Comparison of ENCODE assay signal across 34 cellular contexts in genomic region chr18:21513741-21514140, GRCh38.
"Had no signal": no experiment of that assay in that cellular context is flagged by ENCODE, and none has a peak within 500 bp of the region (broad histone marks: within the 10 kb centered on the region; RNA-seq: fewer than 3 reads in every experiment).

No MANE protein-coding gene starts in this region.

- FAIRE-seq: colon, islet of Langerhans, small intestine, TTC549 had no signal

- H3K9me3 Mint-ChIP-seq: activated CD4-positive, alpha-beta memory T cell treated with anti-CD3 and anti-CD28 coated beads, Interleukin-2, amount 10 ng/mL, durations not matched to agents 7 days and 5 days; activated naive CD4-positive, alpha-beta T cell treated with anti-CD3 and anti-CD28 coated beads, Interleukin-2, amount 10 ng/mL, durations not matched to agents 7 days and 5 days; central memory CD8-positive, alpha-beta T cell; T-helper 2 cell treated with Interferon-gamma antibody and Interleukin-4, amounts not matched to agents 5 μg/mL and 100 μg/mL, for 36 hours had no signal

- ATAC-seq: gastrocnemius medialis; stimulated activated memory B cell treated with anti-CD40 and anti-IgM and Interleukin-4, amounts not matched to agents 10 μg/mL and 1 μg/mL and 100 μg/mL, for 72 hours; stimulated activated naive CD8-positive, alpha-beta T cell treated with anti-CD3 and anti-CD28 coated beads, Interleukin-15, amount 100 ng/mL, for 72 hours had no signal

- H3K27ac ChIP-seq: gastrocnemius medialis, left ventricle myocardium inferior, ovary, prostate gland, sigmoid colon, upper lobe of right lung, WERI-Rb-1 had no signal

- H3K27me3 Mint-ChIP-seq: activated CD4-positive, alpha-beta memory T cell treated with anti-CD3 and anti-CD28 coated beads, Interleukin-2, amount 10 ng/mL, durations not matched to agents 7 days and 5 days; activated CD4-positive, alpha-beta T cell treated with anti-CD3 and anti-CD28 coated beads, Interleukin-2, amount 10 ng/mL, durations not matched to agents 7 days and 5 days; activated naive CD4-positive, alpha-beta T cell treated with anti-CD3 and anti-CD28 coated beads, Interleukin-2, amount 10 ng/mL, durations not matched to agents 7 days and 5 days; activated naive CD8-positive, alpha-beta T cell treated with anti-CD3 and anti-CD28 coated beads, Interleukin-2, amount 10 ng/mL, durations not matched to agents 7 days and 5 days; activated T-cell treated with anti-CD3 and anti-CD28 coated beads, Interleukin-2, amount 50 U/mL, for 24 hours; central memory CD8-positive, alpha-beta T cell; naive B cell; stimulated activated memory B cell treated with anti-CD40 and anti-IgM and Interleukin-4, amounts not matched to agents 10 μg/mL and 1 μg/mL and 100 μg/mL, for 72 hours; stimulated activated naive CD8-positive, alpha-beta T cell treated with anti-CD3 and anti-CD28 coated beads, Interleukin-15, amount 100 ng/mL, for 72 hours had no signal

- H3K4me1 ChIP-seq: gastrocnemius medialis, left ventricle myocardium inferior, prostate gland, sigmoid colon, upper lobe of right lung had no signal

- H3K9me3 ChIP-seq: gastrocnemius medialis, left ventricle myocardium inferior, ovary, prostate gland, sigmoid colon, upper lobe of right lung had no signal

- H3K36me3 ChIP-seq: ovary, prostate gland, WERI-Rb-1 had no signal

- H3K4me3 Mint-ChIP-seq: activated CD4-positive, alpha-beta memory T cell treated with anti-CD3 and anti-CD28 coated beads, Interleukin-2, amount 10 ng/mL, durations not matched to agents 7 days and 5 days; activated CD4-positive, alpha-beta T cell treated with anti-CD3 and anti-CD28 coated beads, Interleukin-2, amount 10 ng/mL, durations not matched to agents 7 days and 5 days; activated naive CD4-positive, alpha-beta T cell treated with anti-CD3 and anti-CD28 coated beads, Interleukin-2, amount 10 ng/mL, durations not matched to agents 7 days and 5 days; activated naive CD8-positive, alpha-beta T cell treated with anti-CD3 and anti-CD28 coated beads, Interleukin-2, amount 10 ng/mL, durations not matched to agents 7 days and 5 days; activated T-cell treated with anti-CD3 and anti-CD28 coated beads, Interleukin-2, amount 50 U/mL, for 24 hours; central memory CD8-positive, alpha-beta T cell; naive B cell; stimulated activated memory B cell treated with anti-CD40 and anti-IgM and Interleukin-4, amounts not matched to agents 10 μg/mL and 1 μg/mL and 100 μg/mL, for 72 hours; stimulated activated naive CD8-positive, alpha-beta T cell treated with anti-CD3 and anti-CD28 coated beads, Interleukin-15, amount 100 ng/mL, for 72 hours; T-helper 2 cell treated with Interferon-gamma antibody and Interleukin-4, amounts not matched to agents 5 μg/mL and 100 μg/mL, for 36 hours had no signal

- H3K27ac Mint-ChIP-seq: activated CD4-positive, alpha-beta memory T cell treated with anti-CD3 and anti-CD28 coated beads, Interleukin-2, amount 10 ng/mL, durations not matched to agents 7 days and 5 days; activated CD4-positive, alpha-beta T cell treated with anti-CD3 and anti-CD28 coated beads, Interleukin-2, amount 10 ng/mL, durations not matched to agents 7 days and 5 days; activated naive CD4-positive, alpha-beta T cell treated with anti-CD3 and anti-CD28 coated beads, Interleukin-2, amount 10 ng/mL, durations not matched to agents 7 days and 5 days; activated naive CD8-positive, alpha-beta T cell treated with anti-CD3 and anti-CD28 coated beads, Interleukin-2, amount 10 ng/mL, durations not matched to agents 7 days and 5 days; activated T-cell treated with anti-CD3 and anti-CD28 coated beads, Interleukin-2, amount 50 U/mL, for 24 hours; stimulated activated memory B cell treated with anti-CD40 and anti-IgM and Interleukin-4, amounts not matched to agents 10 μg/mL and 1 μg/mL and 100 μg/mL, for 72 hours; stimulated activated naive CD8-positive, alpha-beta T cell treated with anti-CD3 and anti-CD28 coated beads, Interleukin-15, amount 100 ng/mL, for 72 hours; T-helper 2 cell treated with Interferon-gamma antibody and Interleukin-4, amounts not matched to agents 5 μg/mL and 100 μg/mL, for 36 hours had no signal

- DNase-seq: activated CD4-positive, alpha-beta memory T cell treated with anti-CD3 and anti-CD28 coated beads, Interleukin-2, amount 10 ng/mL, durations not matched to agents 7 days and 5 days; activated CD4-positive, alpha-beta T cell treated with anti-CD3 and anti-CD28 coated beads, Interleukin-2, amount 10 ng/mL, durations not matched to agents 7 days and 5 days; activated CD4-positive, CD25-positive, alpha-beta regulatory T cell treated with anti-CD3 and anti-CD28 coated beads, Interleukin-2, amount 50 U/mL, for 72 hours; activated CD8-positive, alpha-beta memory T cell treated with anti-CD3 and anti-CD28 coated beads, Interleukin-2, amount 50 U/mL, for 48 hours; activated gamma-delta T cell; activated naive CD4-positive, alpha-beta T cell treated with anti-CD3 and anti-CD28 coated beads, Interleukin-2, amount 10 ng/mL, durations not matched to agents 7 days and 5 days; activated naive CD8-positive, alpha-beta T cell treated with anti-CD3 and anti-CD28 coated beads, Interleukin-2, amount 10 ng/mL, durations not matched to agents 7 days and 5 days; activated T-cell treated with anti-CD3 and anti-CD28 coated beads, Interleukin-2, amount 50 U/mL, for 24 hours; amniotic stem cell; effector CD4-positive, alpha-beta T cell; gastrocnemius medialis; glutamatergic neuron; left ventricle myocardium inferior; naive B cell; ovary; retina; sigmoid colon; small intestine; stimulated activated CD4-positive, alpha-beta T cell treated with anti-CD3 and anti-CD28 coated beads, Interleukin-1b, Interleukin-23, amount 100 ng/mL, for 48 hours; stimulated activated CD4-positive, alpha-beta T cell treated with anti-CD3 and anti-CD28 coated beads, Interleukin-4, amount 100 ng/mL, for 4 hours; stimulated activated CD8-positive, alpha-beta memory T cell treated with anti-CD3 and anti-CD28 coated beads, Interleukin-4, amount 100 ng/mL, for 48 hours; stimulated activated naive CD8-positive, alpha-beta T cell treated with anti-CD3 and anti-CD28 coated beads, Interleukin-15, amount 100 ng/mL, for 72 hours; substantia nigra; T-helper 1 cell; upper lobe of right lung; WERI-Rb-1 had no signal

- H3K4me1 Mint-ChIP-seq: activated CD4-positive, alpha-beta memory T cell treated with anti-CD3 and anti-CD28 coated beads, Interleukin-2, amount 10 ng/mL, durations not matched to agents 7 days and 5 days; activated CD4-positive, alpha-beta T cell treated with anti-CD3 and anti-CD28 coated beads, Interleukin-2, amount 10 ng/mL, durations not matched to agents 7 days and 5 days; activated naive CD4-positive, alpha-beta T cell treated with anti-CD3 and anti-CD28 coated beads, Interleukin-2, amount 10 ng/mL, durations not matched to agents 7 days and 5 days; activated naive CD8-positive, alpha-beta T cell treated with anti-CD3 and anti-CD28 coated beads, Interleukin-2, amount 10 ng/mL, durations not matched to agents 7 days and 5 days; central memory CD8-positive, alpha-beta T cell; naive B cell; stimulated activated memory B cell treated with anti-CD40 and anti-IgM and Interleukin-4, amounts not matched to agents 10 μg/mL and 1 μg/mL and 100 μg/mL, for 72 hours; stimulated activated naive CD8-positive, alpha-beta T cell treated with anti-CD3 and anti-CD28 coated beads, Interleukin-15, amount 100 ng/mL, for 72 hours had no signal

- H3K4me3 ChIP-seq: gastrocnemius medialis, left ventricle myocardium inferior, lung, ovary, prostate gland, sigmoid colon, upper lobe of right lung had no signal

- H3K27me3 ChIP-seq: gastrocnemius medialis, ovary, sigmoid colon, upper lobe of right lung had no signal
